In the genomic region with DNA sequence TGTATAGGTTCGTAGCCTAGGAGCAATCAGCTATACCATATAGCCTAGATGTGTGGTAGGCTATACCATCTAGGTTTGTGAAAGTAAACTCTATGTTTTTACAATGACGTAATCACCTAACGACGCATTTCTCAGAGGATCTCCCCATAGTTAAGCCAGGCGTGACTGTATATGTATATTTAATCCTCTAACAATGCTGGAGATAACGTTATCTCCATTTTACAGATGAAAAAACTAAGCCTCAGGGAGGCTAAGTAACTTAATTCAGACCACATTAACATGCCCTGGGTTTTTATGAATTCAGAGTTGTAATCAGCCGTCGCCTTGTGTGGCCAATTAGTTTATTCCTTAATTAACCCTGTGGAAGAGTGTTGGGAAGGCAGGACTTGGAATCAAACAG, we compare ENCODE assay signal across 1 cellular context.
TF ChIP-seq lines count a peak whose summit lies in the region.

No MANE protein-coding gene starts in this region.

TF ChIP-seq in HEK293, 187 proteins besides CTCF, POLR2A, EP300 and RAD21 (continued from another document and continues in another):
- TF ChIP-seq, protein P1, sequence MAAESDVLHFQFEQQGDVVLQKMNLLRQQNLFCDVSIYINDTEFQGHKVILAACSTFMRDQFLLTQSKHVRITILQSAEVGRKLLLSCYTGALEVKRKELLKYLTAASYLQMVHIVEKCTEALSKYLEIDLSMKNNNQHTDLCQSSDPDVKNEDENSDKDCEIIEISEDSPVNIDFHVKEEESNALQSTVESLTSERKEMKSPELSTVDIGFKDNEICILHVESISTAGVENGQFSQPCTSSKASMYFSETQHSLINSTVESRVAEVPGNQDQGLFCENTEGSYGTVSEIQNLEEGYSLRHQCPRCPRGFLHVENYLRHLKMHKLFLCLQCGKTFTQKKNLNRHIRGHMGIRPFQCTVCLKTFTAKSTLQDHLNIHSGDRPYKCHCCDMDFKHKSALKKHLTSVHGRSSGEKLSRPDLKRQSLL (tag by site-specific recombination; IDR thresholded peaks at IDR 0.05) = no peak
- TF ChIP-seq, protein P2, sequence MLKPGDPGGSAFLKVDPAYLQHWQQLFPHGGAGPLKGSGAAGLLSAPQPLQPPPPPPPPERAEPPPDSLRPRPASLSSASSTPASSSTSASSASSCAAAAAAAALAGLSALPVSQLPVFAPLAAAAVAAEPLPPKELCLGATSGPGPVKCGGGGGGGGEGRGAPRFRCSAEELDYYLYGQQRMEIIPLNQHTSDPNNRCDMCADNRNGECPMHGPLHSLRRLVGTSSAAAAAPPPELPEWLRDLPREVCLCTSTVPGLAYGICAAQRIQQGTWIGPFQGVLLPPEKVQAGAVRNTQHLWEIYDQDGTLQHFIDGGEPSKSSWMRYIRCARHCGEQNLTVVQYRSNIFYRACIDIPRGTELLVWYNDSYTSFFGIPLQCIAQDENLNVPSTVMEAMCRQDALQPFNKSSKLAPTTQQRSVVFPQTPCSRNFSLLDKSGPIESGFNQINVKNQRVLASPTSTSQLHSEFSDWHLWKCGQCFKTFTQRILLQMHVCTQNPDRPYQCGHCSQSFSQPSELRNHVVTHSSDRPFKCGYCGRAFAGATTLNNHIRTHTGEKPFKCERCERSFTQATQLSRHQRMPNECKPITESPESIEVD (tag by site-specific recombination; IDR thresholded peaks at IDR 0.05) = peak; percentile 79
- no peak for TF ChIP-seq REST (tag by site-specific recombination; IDR thresholded peaks at IDR 0.05)
- no peak for TF ChIP-seq ZNF776 (tag by site-specific recombination; IDR thresholded peaks at IDR 0.05; ENCODE audit: borderline replicate concordance)
- 0 out of 2 replicates have a peak, but pooled peaks have one; percentile 76 for TF ChIP-seq ZSCAN30 (tag by site-specific recombination; IDR thresholded peaks at IDR 0.05)
- TF ChIP-seq, protein P3, sequence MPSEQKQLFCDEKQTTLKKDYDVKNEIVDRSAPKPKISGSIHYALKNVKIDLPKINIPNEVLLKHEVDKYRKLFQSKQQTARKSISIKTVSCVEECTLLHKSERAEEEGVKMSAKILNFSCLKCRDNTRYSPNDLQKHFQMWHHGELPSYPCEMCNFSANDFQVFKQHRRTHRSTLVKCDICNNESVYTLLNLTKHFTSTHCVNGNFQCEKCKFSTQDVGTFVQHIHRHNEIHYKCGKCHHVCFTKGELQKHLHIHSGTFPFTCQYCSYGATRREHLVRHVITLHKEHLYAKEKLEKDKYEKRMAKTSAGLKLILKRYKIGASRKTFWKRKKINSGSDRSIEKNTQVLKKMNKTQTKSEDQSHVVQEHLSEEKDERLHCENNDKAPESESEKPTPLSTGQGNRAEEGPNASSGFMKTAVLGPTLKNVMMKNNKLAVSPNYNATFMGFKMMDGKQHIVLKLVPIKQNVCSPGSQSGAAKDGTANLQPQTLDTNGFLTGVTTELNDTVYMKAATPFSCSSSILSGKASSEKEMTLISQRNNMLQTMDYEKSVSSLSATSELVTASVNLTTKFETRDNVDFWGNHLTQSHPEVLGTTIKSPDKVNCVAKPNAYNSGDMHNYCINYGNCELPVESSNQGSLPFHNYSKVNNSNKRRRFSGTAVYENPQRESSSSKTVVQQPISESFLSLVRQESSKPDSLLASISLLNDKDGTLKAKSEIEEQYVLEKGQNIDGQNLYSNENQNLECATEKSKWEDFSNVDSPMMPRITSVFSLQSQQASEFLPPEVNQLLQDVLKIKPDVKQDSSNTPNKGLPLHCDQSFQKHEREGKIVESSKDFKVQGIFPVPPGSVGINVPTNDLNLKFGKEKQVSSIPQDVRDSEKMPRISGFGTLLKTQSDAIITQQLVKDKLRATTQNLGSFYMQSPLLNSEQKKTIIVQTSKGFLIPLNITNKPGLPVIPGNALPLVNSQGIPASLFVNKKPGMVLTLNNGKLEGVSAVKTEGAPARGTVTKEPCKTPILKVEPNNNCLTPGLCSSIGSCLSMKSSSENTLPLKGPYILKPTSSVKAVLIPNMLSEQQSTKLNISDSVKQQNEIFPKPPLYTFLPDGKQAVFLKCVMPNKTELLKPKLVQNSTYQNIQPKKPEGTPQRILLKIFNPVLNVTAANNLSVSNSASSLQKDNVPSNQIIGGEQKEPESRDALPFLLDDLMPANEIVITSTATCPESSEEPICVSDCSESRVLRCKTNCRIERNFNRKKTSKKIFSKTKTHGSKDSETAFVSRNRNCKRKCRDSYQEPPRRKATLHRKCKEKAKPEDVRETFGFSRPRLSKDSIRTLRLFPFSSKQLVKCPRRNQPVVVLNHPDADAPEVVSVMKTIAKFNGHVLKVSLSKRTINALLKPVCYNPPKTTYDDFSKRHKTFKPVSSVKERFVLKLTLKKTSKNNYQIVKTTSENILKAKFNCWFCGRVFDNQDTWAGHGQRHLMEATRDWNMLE (tag by site-specific recombination; conservative IDR thresholded peaks at IDR 0.05; ENCODE audit: low read depth) = no peak
- no peak; the same call in 1 of the 2 replicates for TF ChIP-seq GLI2 (tag by site-specific recombination; IDR thresholded peaks at IDR 0.05; ENCODE audit: borderline replicate concordance, low read depth)
- no peak for TF ChIP-seq ZNF121 (tag by site-specific recombination; IDR thresholded peaks at IDR 0.05)
- TF ChIP-seq ZNF664 (tag by site-specific recombination; IDR thresholded peaks at IDR 0.05) = peak; percentile 52; the same call in 1 of the 2 replicates
- no peak for TF ChIP-seq SCRT2 (tag by site-specific recombination; IDR thresholded peaks at IDR 0.05)
- no peak for TF ChIP-seq ZIC2 (tag by site-specific recombination; IDR thresholded peaks at IDR 0.05)
- TF ChIP-seq ZNF658 (tag by site-specific recombination; IDR thresholded peaks at IDR 0.05) = no peak
- peak; percentile 65; the same call in 1 of the 2 replicates for TF ChIP-seq BCL11B (tag by site-specific recombination; IDR thresholded peaks at IDR 0.05; ENCODE audit: low read depth)
- TF ChIP-seq ZNF37A (tag by site-specific recombination; IDR thresholded peaks at IDR 0.05) = no peak
- no peak for TF ChIP-seq ZNF114 (tag by site-specific recombination; IDR thresholded peaks at IDR 0.05)
- TF ChIP-seq OVOL3 (tag by site-specific recombination; IDR thresholded peaks at IDR 0.05) = peak; percentile 83; the same call in 1 of the 2 replicates
- TF ChIP-seq, protein P4, sequence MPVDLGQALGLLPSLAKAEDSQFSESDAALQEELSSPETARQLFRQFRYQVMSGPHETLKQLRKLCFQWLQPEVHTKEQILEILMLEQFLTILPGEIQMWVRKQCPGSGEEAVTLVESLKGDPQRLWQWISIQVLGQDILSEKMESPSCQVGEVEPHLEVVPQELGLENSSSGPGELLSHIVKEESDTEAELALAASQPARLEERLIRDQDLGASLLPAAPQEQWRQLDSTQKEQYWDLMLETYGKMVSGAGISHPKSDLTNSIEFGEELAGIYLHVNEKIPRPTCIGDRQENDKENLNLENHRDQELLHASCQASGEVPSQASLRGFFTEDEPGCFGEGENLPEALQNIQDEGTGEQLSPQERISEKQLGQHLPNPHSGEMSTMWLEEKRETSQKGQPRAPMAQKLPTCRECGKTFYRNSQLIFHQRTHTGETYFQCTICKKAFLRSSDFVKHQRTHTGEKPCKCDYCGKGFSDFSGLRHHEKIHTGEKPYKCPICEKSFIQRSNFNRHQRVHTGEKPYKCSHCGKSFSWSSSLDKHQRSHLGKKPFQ (tag by site-specific recombination; IDR thresholded peaks at IDR 0.05) = no peak
- no peak for TF ChIP-seq ZNF792 (tag by site-specific recombination; IDR thresholded peaks at IDR 0.05)
- TF ChIP-seq SP3 (tag by site-specific recombination; IDR thresholded peaks at IDR 0.05) = no peak
- TF ChIP-seq ZNF600 (tag by site-specific recombination; IDR thresholded peaks at IDR 0.05) = no peak
- TF ChIP-seq, protein P5, sequence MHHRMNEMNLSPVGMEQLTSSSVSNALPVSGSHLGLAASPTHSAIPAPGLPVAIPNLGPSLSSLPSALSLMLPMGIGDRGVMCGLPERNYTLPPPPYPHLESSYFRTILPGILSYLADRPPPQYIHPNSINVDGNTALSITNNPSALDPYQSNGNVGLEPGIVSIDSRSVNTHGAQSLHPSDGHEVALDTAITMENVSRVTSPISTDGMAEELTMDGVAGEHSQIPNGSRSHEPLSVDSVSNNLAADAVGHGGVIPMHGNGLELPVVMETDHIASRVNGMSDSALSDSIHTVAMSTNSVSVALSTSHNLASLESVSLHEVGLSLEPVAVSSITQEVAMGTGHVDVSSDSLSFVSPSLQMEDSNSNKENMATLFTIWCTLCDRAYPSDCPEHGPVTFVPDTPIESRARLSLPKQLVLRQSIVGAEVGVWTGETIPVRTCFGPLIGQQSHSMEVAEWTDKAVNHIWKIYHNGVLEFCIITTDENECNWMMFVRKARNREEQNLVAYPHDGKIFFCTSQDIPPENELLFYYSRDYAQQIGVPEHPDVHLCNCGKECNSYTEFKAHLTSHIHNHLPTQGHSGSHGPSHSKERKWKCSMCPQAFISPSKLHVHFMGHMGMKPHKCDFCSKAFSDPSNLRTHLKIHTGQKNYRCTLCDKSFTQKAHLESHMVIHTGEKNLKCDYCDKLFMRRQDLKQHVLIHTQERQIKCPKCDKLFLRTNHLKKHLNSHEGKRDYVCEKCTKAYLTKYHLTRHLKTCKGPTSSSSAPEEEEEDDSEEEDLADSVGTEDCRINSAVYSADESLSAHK (tag by site-specific recombination; IDR thresholded peaks at IDR 0.05) = no peak
- TF ChIP-seq ZNF155 (tag by site-specific recombination; IDR thresholded peaks at IDR 0.05) = no peak
- TF ChIP-seq ZNF404 (tag by site-specific recombination; IDR thresholded peaks at IDR 0.05) = no peak
- peak; percentile 93 for TF ChIP-seq ZNF843 (tag by site-specific recombination; IDR thresholded peaks at IDR 0.05)
- no peak for TF ChIP-seq ZNF221 (tag by site-specific recombination; IDR thresholded peaks at IDR 0.05; ENCODE audit: borderline replicate concordance)
- TF ChIP-seq ZNF639 (tag by site-specific recombination; IDR thresholded peaks at IDR 0.05) = 0 out of 2 replicates have a peak, but pooled peaks have one; percentile 33
- TF ChIP-seq PRDM10 (tag by site-specific recombination; IDR thresholded peaks at IDR 0.05) = peak; percentile 90
- no peak for TF ChIP-seq ZFP37 (tag by site-specific recombination; IDR thresholded peaks at IDR 0.05)
- TF ChIP-seq ZNF311 (tag by site-specific recombination; IDR thresholded peaks at IDR 0.05; ENCODE audit: borderline replicate concordance) = no peak
- no peak for TF ChIP-seq ZNF274 (IDR thresholded peaks at IDR 0.05; ENCODE audit: low read length)
- no peak for TF ChIP-seq ZNF274 (tag by site-specific recombination; IDR thresholded peaks at IDR 0.05; ENCODE audit: borderline replicate concordance)
